In the genomic region with DNA sequence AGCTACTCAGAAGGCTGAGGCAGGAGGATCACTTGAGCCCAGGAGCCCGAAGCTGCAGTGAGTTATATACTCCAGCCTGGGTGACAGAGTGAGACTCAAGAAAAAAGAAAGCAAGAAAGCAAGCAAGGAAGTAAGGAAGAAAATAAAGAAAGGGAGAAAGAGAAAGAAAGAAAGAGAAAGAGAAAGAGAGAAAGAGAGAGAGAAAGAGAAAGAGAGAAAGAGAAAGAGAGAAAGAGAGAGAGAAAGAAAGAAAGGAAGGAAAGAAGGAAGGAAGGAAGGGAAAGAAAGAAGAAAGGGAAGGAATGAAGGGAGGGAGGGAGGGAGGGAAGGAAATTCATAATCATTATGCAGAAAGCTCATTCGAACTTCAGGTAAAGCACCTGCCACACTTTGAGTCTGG, we compare ENCODE assay signal across 26 cellular contexts.
"Had no signal": no experiment of that assay in that cellular context is flagged by ENCODE, and none has a peak within 500 bp of the region (broad histone marks: within the 10 kb centered on the region; RNA-seq: fewer than 3 reads in every experiment).

No MANE protein-coding gene starts in this region.

- H3K36me3 Mint-ChIP-seq: activated CD8-positive, alpha-beta memory T cell treated with anti-CD3 and anti-CD28 coated beads, Interleukin-2, amount 10 ng/mL, durations not matched to agents 7 days and 5 days; activated naive CD8-positive, alpha-beta T cell had no signal

- H3K36me3 ChIP-seq: Peyer's patch, SJCRH30 had no signal

- FAIRE-seq: astrocyte had no signal

- H3K4me1 Mint-ChIP-seq: activated CD4-positive, alpha-beta T cell treated with anti-CD3 and anti-CD28 coated beads for 36 hours; central memory CD8-positive, alpha-beta T cell; IgD-negative memory B cell had no signal

- H3K4me3 ChIP-seq: Peyer's patch, SJCRH30 had no signal

- DNase-seq: activated CD4-positive, alpha-beta T cell treated with anti-CD3 and anti-CD28 coated beads for 36 hours; activated CD8-positive, alpha-beta memory T cell treated with anti-CD3 and anti-CD28 coated beads, Interleukin-2, amount 10 ng/mL, durations not matched to agents 7 days and 5 days; activated effector memory CD4-positive, alpha-beta T cell treated with Interleukin-2 at 50 U/mL for 16 hours; activated naive CD4-positive, alpha-beta T cell treated with Interleukin-2 at 50 U/mL for 16 hours; amygdala; MV-4-11; NCI-H1092 treated with DMSO at 0.1 percent for 48 hours; NCI-H1436; NCI-H187; NCI-H2081; NCI-H510A treated with DMSO at 0.1 percent for 48 hours; NCI-H69; Peyer's patch; Right ventricle myocardium superior; SJCRH30; SK-N-SH; T-helper 2 cell; T1000 had no signal

- H3K4me3 Mint-ChIP-seq: activated CD4-positive, alpha-beta T cell treated with anti-CD3 and anti-CD28 coated beads for 36 hours; activated CD8-positive, alpha-beta memory T cell treated with anti-CD3 and anti-CD28 coated beads, Interleukin-2, amount 10 ng/mL, durations not matched to agents 7 days and 5 days; activated naive CD8-positive, alpha-beta T cell; brain; central memory CD8-positive, alpha-beta T cell; IgD-negative memory B cell had no signal

- ATAC-seq: activated CD4-positive, alpha-beta T cell treated with anti-CD3 and anti-CD28 coated beads for 36 hours; activated CD8-positive, alpha-beta memory T cell treated with anti-CD3 and anti-CD28 coated beads, Interleukin-2, amount 10 ng/mL, durations not matched to agents 7 days and 5 days had no signal

- H3K27me3 ChIP-seq: Peyer's patch, SJCRH30 had no signal

- H3K27me3 Mint-ChIP-seq: activated CD4-positive, alpha-beta T cell treated with anti-CD3 and anti-CD28 coated beads for 36 hours; activated CD8-positive, alpha-beta memory T cell treated with anti-CD3 and anti-CD28 coated beads, Interleukin-2, amount 10 ng/mL, durations not matched to agents 7 days and 5 days; activated naive CD8-positive, alpha-beta T cell; brain; central memory CD8-positive, alpha-beta T cell; IgD-negative memory B cell had no signal

- H3K4me1 ChIP-seq: Peyer's patch had no signal

- H3K4me2 ChIP-seq: KMS-11, SK-N-SH had no signal

- H3K9me3 ChIP-seq: Peyer's patch, SJCRH30, SK-N-SH had no signal

- H3K9ac ChIP-seq: KMS-11, SK-N-SH had no signal

- H3K9me3 Mint-ChIP-seq: brain; central memory CD8-positive, alpha-beta T cell; IgD-negative memory B cell had no signal

- H3K27ac Mint-ChIP-seq: activated CD4-positive, alpha-beta T cell treated with anti-CD3 and anti-CD28 coated beads for 36 hours; activated CD8-positive, alpha-beta memory T cell treated with anti-CD3 and anti-CD28 coated beads, Interleukin-2, amount 10 ng/mL, durations not matched to agents 7 days and 5 days; activated naive CD8-positive, alpha-beta T cell; brain; IgD-negative memory B cell had no signal

- H3K27ac ChIP-seq: KMS-11, Peyer's patch, RWPE1, SJCRH30, VCaP had no signal
